11 cellular contexts compared by ENCODE assay signal in the genomic region with DNA sequence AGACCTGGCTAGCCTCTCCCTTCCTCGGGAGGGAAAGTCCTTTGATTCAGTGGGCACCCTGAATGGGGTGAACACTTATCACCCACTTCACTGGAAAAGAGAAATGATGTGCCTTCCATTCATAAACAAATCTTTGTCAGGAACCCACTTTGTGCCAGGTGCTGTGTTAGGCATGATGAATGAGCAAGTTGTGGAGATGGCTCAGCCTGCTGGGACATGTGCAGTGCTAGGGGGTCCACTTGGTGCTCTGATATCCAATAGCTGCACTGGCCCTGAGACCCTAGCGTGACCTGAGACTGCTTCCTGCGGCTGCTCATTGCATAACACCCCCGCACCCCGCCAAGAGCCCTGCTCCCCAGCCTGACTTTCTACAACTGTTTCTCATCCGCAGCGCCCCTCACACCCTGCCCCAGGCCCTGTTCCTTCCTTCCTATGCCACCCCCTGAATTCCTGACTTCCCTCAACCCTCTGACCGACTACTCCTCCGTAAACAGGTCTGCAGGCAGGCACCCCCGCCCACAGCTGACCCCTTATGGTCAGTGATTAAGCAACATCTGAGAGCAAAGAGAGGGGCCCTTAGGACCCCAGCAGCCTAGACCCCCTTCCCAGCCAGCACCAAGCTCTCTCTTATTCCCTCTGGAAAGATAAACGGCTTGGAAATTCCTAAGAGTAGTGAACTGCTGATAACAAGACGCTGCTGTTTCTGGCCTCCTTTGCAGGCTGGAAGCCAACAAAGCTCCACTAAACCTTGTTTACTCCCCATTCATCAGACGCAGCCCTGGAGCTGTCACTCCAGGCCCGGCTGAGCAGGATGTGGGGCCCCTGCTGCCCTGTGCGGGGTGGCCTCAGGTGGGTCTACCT. TPM values are rescaled to one million over a fixed set of nuclear protein-coding genes. Genes with fewer than 3 reads are reported as not detected.
DNase-seq lines count a peak whose midpoint lies in the region; ATAC-seq and TF ChIP-seq lines count a peak whose summit lies in the region.
"Had no signal": no experiment of that assay in that cellular context is flagged by ENCODE, and none has a peak within 500 bp of the region (broad histone marks: within the 10 kb centered on the region; RNA-seq: fewer than 3 reads in every experiment).

No MANE protein-coding gene starts in this region.

- intact Hi-C loops in stomach (cut with DNase I; ENCODE audit: low total_unique reads), result no loop called here

- H3K9me3 ChIP-seq in duodenal mucosa (ENCODE audit: control insufficient read depth in 1 of 2, low read length in 2 of 2), result no peaks in the 10 kb centered on the region
- H3K9me3 ChIP-seq in liver (ENCODE audit: control insufficient read depth in 4 of 4, low read length in 3 of 4), result no peaks in the 10 kb centered on the region
- no peaks in the 10 kb centered on the region for H3K9me3 ChIP-seq in stomach

- H3K4me3 ChIP-seq in duodenal mucosa (ENCODE audit: low read depth in 1 of 2, low read length in 2 of 2), result no peak overlapping the region
- no peak overlapping the region for H3K4me3 ChIP-seq in liver (ENCODE audit: low read depth in 1 of 3, low read length in 3 of 3)
- no peak overlapping the region for H3K4me3 ChIP-seq in stomach

- H3K4me1 ChIP-seq in duodenal mucosa (ENCODE audit: control insufficient read depth in 1 of 2, insufficient read depth in 2 of 2, low read length in 2 of 2), result peaks cover 27 to 42% of the 10 kb centered on the region in 2 donors
- peaks cover 13 to 79% (median 70%) of the 10 kb centered on the region in 4 donors for H3K4me1 ChIP-seq in liver (ENCODE audit: control insufficient read depth in 4 of 4, insufficient read depth in 4 of 4, low read length in 3 of 4)
- H3K4me1 ChIP-seq in stomach, result peaks cover 50 to 100% (median 87%) of the 10 kb centered on the region in 4 donors

- no peak for ATAC-seq in HG03521 (IDR thresholded peaks at IDR 0.05; ENCODE audit: unreplicated experiment)
- ATAC-seq in GM18909 (IDR thresholded peaks at IDR 0.05; ENCODE audit: poor library complexity, unreplicated experiment), result no peak
- ATAC-seq in HG02970 (IDR thresholded peaks at IDR 0.05; ENCODE audit: low FRiP score, unreplicated experiment), result no peak
- no peak for ATAC-seq in HG03439 (IDR thresholded peaks at IDR 0.05; ENCODE audit: unreplicated experiment)

- H3K27me3 ChIP-seq in duodenal mucosa (ENCODE audit: control insufficient read depth in 1 of 2, insufficient read depth in 2 of 2, low read length in 2 of 2) (no peaks in the 10 kb centered on the region), liver (ENCODE audit: control insufficient read depth in 4 of 4, insufficient read depth in 4 of 4, low read length in 3 of 4) (no peaks in the 10 kb centered on the region), stomach (no peaks in the 10 kb centered on the region)

- no peak for TF ChIP-seq EP300 in stomach (IDR thresholded peaks at IDR 0.05)

- WGBS in liver, result 57% methylated on average over 15 of the region's 15 CpGs
- 25 to 33% (median 29%) methylated on average over 15 of the region's 15 CpGs for WGBS in stomach, 5 donors

- peak; percentile 94 for DNase-seq in NCI-H226
- DNase-seq in stomach, result peak; percentile 61
- DNase-seq: activated CD4-positive, CD25-positive, alpha-beta regulatory T cell treated with anti-CD3 and anti-CD28 coated beads, Interleukin-2, amount 50 U/mL, for 72 hours; activated naive CD4-positive, alpha-beta T cell treated with anti-CD3 and anti-CD28 coated beads, Interleukin-2, amount 50 U/mL, for 16 hours; OCI-M1 had no signal

- TF ChIP-seq CTCF in liver (IDR thresholded peaks at IDR 0.05; ENCODE audit: low read depth, low read length, missing input control) (no peak), stomach (IDR thresholded peaks at IDR 0.05) (no peak)

- no peak for TF ChIP-seq RAD21 in liver (IDR thresholded peaks at IDR 0.05)

- H3K36me3 ChIP-seq in duodenal mucosa (ENCODE audit: control insufficient read depth in 1 of 2, insufficient read depth in 2 of 2, low read length in 2 of 2) (peaks cover 24 to 41% of the 10 kb centered on the region in 2 donors), liver (ENCODE audit: control insufficient read depth in 4 of 4, insufficient read depth in 3 of 4, low read depth in 1 of 4, low read length in 3 of 4) (peaks cover 3 to 19% (median 9%) of the 10 kb centered on the region in 4 donors), stomach (peaks cover 34 to 79% (median 51%) of the 10 kb centered on the region in 4 donors)

- H3K27ac ChIP-seq in duodenal mucosa (ENCODE audit: low read depth, low read length), result peak overlapping the region; percentile 22
- peak overlapping the region; percentile 22 to 30 for H3K27ac ChIP-seq in liver (ENCODE audit: low read depth in 1 of 2, low read length in 2 of 2)
- H3K27ac ChIP-seq in stomach, result peak overlapping the region; percentile 8 to 95 (median 93)

- TF ChIP-seq POLR2A in stomach (IDR thresholded peaks at IDR 0.05), result no peak

- no peak overlapping the region for H3K9ac ChIP-seq in duodenal mucosa (ENCODE audit: low read depth in 1 of 2, low read length in 2 of 2)
- H3K9ac ChIP-seq in liver (ENCODE audit: low read depth in 1 of 2, low read length in 2 of 2), result no peak overlapping the region

TF ChIP-seq in liver, 16 proteins besides CTCF, POLR2A, EP300 and RAD21:
- TF ChIP-seq RXRA (IDR thresholded peaks at IDR 0.05), result no peak
- peak; percentile 43 for TF ChIP-seq NR2F2 (IDR thresholded peaks at IDR 0.05)

RNA-seq across cellular contexts. Expression of a gene that starts 12.9 kb away (rescaled TPM):
- total RNA-seq in liver, result 10 to 100 TPM; 42.7 to 96.9 TPM
- 10 to 100 TPM; 49.3 to 87.2 TPM for polyA plus RNA-seq in liver
- total RNA-seq in stomach, result 1,000 to 10,000 TPM in 2 of 5 donors, 100 to 1,000 TPM in 3; 304 to 2,162 (median 853) TPM
- polyA plus RNA-seq in stomach, result 100 to 1,000 TPM; 220 to 641 (median 274) TPM

RNA-seq across cellular contexts. Expression of a gene that starts 25.0 kb away (rescaled TPM):
- total RNA-seq in liver (1 to 10 TPM in 1 of 2 donors, under 1 TPM in 1; 0.67 to 1.4 TPM), stomach (10 to 100 TPM in 4 of 5 donors, 1 to 10 TPM in 1; 4.0 to 66.5 (median 12.7) TPM)
- polyA plus RNA-seq in liver (1 to 10 TPM in 1 of 2 donors, under 1 TPM in 1; 0.36 to 2.2 TPM), stomach (10 to 100 TPM; 21.5 to 45.4 (median 29.9) TPM)

RNA-seq across cellular contexts. Expression of a gene that starts 44.9 kb away (rescaled TPM):
- 1 to 10 TPM; 1.2 to 2.0 TPM for total RNA-seq in liver
- 1 to 10 TPM; 1.1 to 1.4 TPM for polyA plus RNA-seq in liver
- total RNA-seq in stomach, result 10 to 100 TPM in 4 of 5 donors, 1 to 10 TPM in 1; 8.2 to 33.0 (median 17.3) TPM
- polyA plus RNA-seq in stomach, result 1 to 10 TPM; 3.0 to 4.7 (median 4.7) TPM

Comparison
In these comparisons a context has a peak if more than half of its experiments do, and no peak if none do; other contexts are left out.
1. H3K27ac ChIP-seq: peak in every context shown above with its lines; median percentile 93 in stomach; 26 in liver; 22 in duodenal mucosa.